7 cellular contexts compared by ENCODE assay signal in genomic region chr6:56314683-56315523, GRCh38.
A peak's percentile ranks its signal among the peaks of the same experiment; 100 is the strongest.
DNase-seq lines count a peak whose midpoint lies in the region; ATAC-seq and TF ChIP-seq lines count a peak whose summit lies in the region.

No MANE protein-coding gene starts in this region.

- H3K4me1 ChIP-seq in DOHH2 (ENCODE audit: control insufficient read depth, low read length) (no peaks in the 10 kb centered on the region), breast epithelium (no peaks in the 10 kb centered on the region), aorta (ENCODE audit: control insufficient read depth in 1 of 2, insufficient read depth in 2 of 2, low read length in 2 of 2) (no peaks in the 10 kb centered on the region)

- no peaks in the 10 kb centered on the region for H4K20me1 ChIP-seq in DOHH2 (ENCODE audit: control insufficient read depth, insufficient read depth, low read depth, low read length)

- intact Hi-C loops in breast epithelium (cut with DNase I; ENCODE audit: low total_unique reads) (no loop called here), aorta (cut with DNase I) (no loop called here)

- DNase-seq in NCI-H2171 (lab: John Stamatoyannopoulos, UW) (peak; percentile 10), breast epithelium (ENCODE audit: low spot score in 2 of 2) (no peak), myocyte (ENCODE audit: low read depth) (peak; percentile 42), aorta (no peak), DMS153 treated with DMSO at 0.1 percent for 48 hours (lab: John Stamatoyannopoulos, UW; ENCODE audit: unreplicated experiment) (no peak)

- no peaks in the 10 kb centered on the region for H3K36me3 ChIP-seq in DOHH2 (ENCODE audit: control insufficient read depth, low read length)
- no peaks in the 10 kb centered on the region for H3K36me3 ChIP-seq in breast epithelium
- H3K36me3 ChIP-seq in aorta (ENCODE audit: control insufficient read depth in 1 of 2, insufficient read depth in 2 of 2, low read length in 1 of 2), result no peaks in the 10 kb centered on the region

- H3K27ac ChIP-seq in DOHH2 (ENCODE audit: low read depth, low read length) (no peak overlapping the region), breast epithelium (no peak overlapping the region), aorta (ENCODE audit: low read depth in 1 of 2, low read length in 2 of 2) (no peak overlapping the region)

- no peaks in the 10 kb centered on the region for H3K79me2 ChIP-seq in DOHH2 (ENCODE audit: control insufficient read depth, low read length)

- TF ChIP-seq CTCF in DOHH2 (IDR thresholded peaks at IDR 0.05; ENCODE audit: low read depth, low read length, poor library complexity, severe bottlenecking), result peak; percentile 85
- TF ChIP-seq CTCF in breast epithelium (IDR thresholded peaks at IDR 0.05), result peak; percentile 26 to 43 (median 40)

- no peaks in the 10 kb centered on the region for H3F3A ChIP-seq in DOHH2 (ENCODE audit: control insufficient read depth, insufficient read depth)

- ATAC-seq in GM19395 (IDR thresholded peaks at IDR 0.05; ENCODE audit: unreplicated experiment) (peak; percentile 70), aorta (ENCODE audit: low FRiP score) (no peak)

- H3K9me3 ChIP-seq in DOHH2 (ENCODE audit: control insufficient read depth, insufficient read depth, low read length) (no peaks in the 10 kb centered on the region), breast epithelium (no peaks in the 10 kb centered on the region), aorta (ENCODE audit: control insufficient read depth, low read length) (no peaks in the 10 kb centered on the region)

- H3K4me3 ChIP-seq in DOHH2 (ENCODE audit: low read length) (no peak overlapping the region), breast epithelium (no peak overlapping the region), aorta (ENCODE audit: low read length in 2 of 2) (no peak overlapping the region)

- H3K4me2 ChIP-seq in DOHH2 (ENCODE audit: low read length), result no peak overlapping the region

- no peaks in the 10 kb centered on the region for H3K9me2 ChIP-seq in DOHH2 (replicated peaks; ENCODE audit: control insufficient read depth, low read length)

- no peak for TF ChIP-seq POLR2A in breast epithelium (IDR thresholded peaks at IDR 0.05)

- 63 to 66% methylated on average over 11 of the region's 11 CpGs for whole genome bisulfite sequencing in aorta, 2 donors

- H3K27me3 ChIP-seq in DOHH2 (ENCODE audit: control insufficient read depth, low read length) (no peaks in the 10 kb centered on the region), breast epithelium (no peaks in the 10 kb centered on the region), aorta (ENCODE audit: control insufficient read depth in 1 of 2, insufficient read depth in 2 of 2, low read length in 1 of 2) (no peaks in the 10 kb centered on the region)

Comparison
In these comparisons a context has a peak if more than half of its experiments do, and no peak if none do; other contexts are left out.
1. DNase-seq: peak in NCI-H2171 (single experiment) and myocyte (single experiment); none in breast epithelium (0 of 2), aorta (0 of 2) and DMS153 treated with DMSO at 0.1 percent for 48 hours (single experiment).